ENCODE assay signal across 9 cellular contexts in genomic region chr2:27790796-27791195, GRCh38.
"Had no signal": no experiment of that assay in that cellular context is flagged by ENCODE, and none has a peak within 500 bp of the region (broad histone marks: within the 10 kb centered on the region; RNA-seq: fewer than 3 reads in every experiment).

No MANE protein-coding gene starts in this region.

- ATAC-seq: HCT116, HepG2, K562 had no signal

- H3K9me3 ChIP-seq: HAP-1 had no signal

- H2AFZ ChIP-seq: GM23248 had no signal

- H3K4me1 ChIP-seq: HAP-1 had no signal

- DNase-seq: GM23248, GOT3, H7, HFFc6 had no signal

- H3K4me3 ChIP-seq: GM23248, HAP-1, K562 had no signal

- H3K36me3 ChIP-seq: HAP-1 had no signal

- H3K27ac ChIP-seq: GM23248, HL-60 had no signal

- FAIRE-seq: HepG2, K562 had no signal
